In the genomic region with DNA sequence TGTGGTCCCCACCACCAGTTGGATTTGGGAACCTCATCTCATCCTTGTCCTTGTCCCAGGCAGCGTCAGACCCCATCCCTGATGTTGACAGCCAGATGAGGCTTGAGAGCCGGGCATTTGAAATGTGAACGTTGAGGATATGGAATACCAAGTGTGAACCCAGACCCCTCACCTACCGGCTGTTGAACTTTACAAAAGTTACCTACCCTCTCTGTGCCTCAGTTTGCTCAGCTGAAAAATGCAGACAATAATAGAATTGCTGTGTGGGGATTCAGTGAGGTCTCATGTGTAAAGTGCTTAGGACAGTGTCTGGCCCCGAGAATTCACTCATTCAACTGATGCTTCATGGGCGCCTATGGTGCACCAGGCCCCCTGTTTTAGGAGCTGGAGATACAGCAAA, we compare ENCODE assay signal across 23 cellular contexts. TPM values are rescaled to one million over a fixed set of nuclear protein-coding genes. Genes with fewer than 3 reads are reported as not detected.
"Had no signal": no experiment of that assay in that cellular context is flagged by ENCODE, and none has a peak within 500 bp of the region (broad histone marks: within the 10 kb centered on the region; RNA-seq: fewer than 3 reads in every experiment).

No MANE protein-coding gene starts in this region.

- H3K4me1 ChIP-seq: esophagus squamous epithelium, gastroesophageal sphincter, transverse colon had no signal

- H3K9me3 ChIP-seq: esophagus squamous epithelium, gastroesophageal sphincter, stomach, thoracic aorta, transverse colon had no signal

- H3K27me3 ChIP-seq: transverse colon had no signal

- DNase-seq: dermis blood vessel endothelial cell; esophagus squamous epithelium; foreskin fibroblast; glutamatergic neuron; islet precursor cell; mesenchymal stem cell; midbrain; posterior cingulate gyrus; stimulated activated CD4-positive, alpha-beta T cell treated with anti-CD3 and anti-CD28 coated beads, Interleukin-2, amount 100 ng/mL, for 24 hours; stimulated activated CD4-positive, alpha-beta T cell treated with anti-CD3 and anti-CD28 coated beads, Interleukin-4, amount 100 ng/mL, for 4 hours; stimulated activated naive CD4-positive, alpha-beta T cell; stomach; substantia nigra; transverse colon had no signal

- H3K4me1 Mint-ChIP-seq: nephron had no signal

- H3K4me3 Mint-ChIP-seq: nephron had no signal

- H3K27ac Mint-ChIP-seq: nephron had no signal

- ATAC-seq: gastroesophageal sphincter had no signal

- H3K27ac ChIP-seq: esophagus squamous epithelium, gastroesophageal sphincter, stomach, thoracic aorta, transverse colon had no signal

- H3K36me3 ChIP-seq: esophagus squamous epithelium, gastroesophageal sphincter, thoracic aorta, transverse colon had no signal

- H3K4me3 ChIP-seq: esophagus squamous epithelium, gastroesophageal sphincter, stomach, thoracic aorta, transverse colon had no signal

RNA-seq across cellular contexts. Expression of gene SIGLEC14, which starts 0.7 kb away (rescaled TPM):
- total RNA-seq: dermis blood vessel endothelial cell, epithelial cell of proximal tubule, osteoblast, pulmonary artery endothelial cell, skeletal muscle tissue had no signal

RNA-seq across cellular contexts. Expression of gene SIGLEC5, which starts 17.1 kb away (rescaled TPM):
- total RNA-seq: dermis blood vessel endothelial cell, epithelial cell of proximal tubule, left lobe of liver, pulmonary artery endothelial cell, sciatic nerve had no signal
